Comparison of ENCODE assay signal across 1 cellular context in genomic region chr19:1259873-1260748, GRCh38.
A peak's percentile ranks its signal among the peaks of the same experiment; 100 is the strongest.
TF ChIP-seq lines count a peak whose summit lies in the region.

No MANE protein-coding gene starts in this region.

TF ChIP-seq in A549, 52 proteins besides CTCF, POLR2A, EP300 and RAD21 (continued from another document):
- TF ChIP-seq, protein P1, sequence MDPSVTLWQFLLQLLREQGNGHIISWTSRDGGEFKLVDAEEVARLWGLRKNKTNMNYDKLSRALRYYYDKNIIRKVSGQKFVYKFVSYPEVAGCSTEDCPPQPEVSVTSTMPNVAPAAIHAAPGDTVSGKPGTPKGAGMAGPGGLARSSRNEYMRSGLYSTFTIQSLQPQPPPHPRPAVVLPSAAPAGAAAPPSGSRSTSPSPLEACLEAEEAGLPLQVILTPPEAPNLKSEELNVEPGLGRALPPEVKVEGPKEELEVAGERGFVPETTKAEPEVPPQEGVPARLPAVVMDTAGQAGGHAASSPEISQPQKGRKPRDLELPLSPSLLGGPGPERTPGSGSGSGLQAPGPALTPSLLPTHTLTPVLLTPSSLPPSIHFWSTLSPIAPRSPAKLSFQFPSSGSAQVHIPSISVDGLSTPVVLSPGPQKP (IDR thresholded peaks at IDR 0.05; ENCODE audit: low read depth, low read length): no peak
- TF ChIP-seq RNF2 (IDR thresholded peaks at IDR 0.05; ENCODE audit: borderline replicate concordance, low read depth): no peak
- no peak; a peak in 2 of 5 replicates for TF ChIP-seq JUN (IDR thresholded peaks at IDR 0.05)
- TF ChIP-seq PBX3 (IDR thresholded peaks at IDR 0.05): no peak
- no peak for TF ChIP-seq BCL3 (IDR thresholded peaks at IDR 0.05)
- no peak for TF ChIP-seq FOSL2 (IDR thresholded peaks at IDR 0.05)
- TF ChIP-seq FOSL2 (CRISPR knock-in tag; IDR thresholded peaks at IDR 0.05): no peak
- TF ChIP-seq, protein P2, sequence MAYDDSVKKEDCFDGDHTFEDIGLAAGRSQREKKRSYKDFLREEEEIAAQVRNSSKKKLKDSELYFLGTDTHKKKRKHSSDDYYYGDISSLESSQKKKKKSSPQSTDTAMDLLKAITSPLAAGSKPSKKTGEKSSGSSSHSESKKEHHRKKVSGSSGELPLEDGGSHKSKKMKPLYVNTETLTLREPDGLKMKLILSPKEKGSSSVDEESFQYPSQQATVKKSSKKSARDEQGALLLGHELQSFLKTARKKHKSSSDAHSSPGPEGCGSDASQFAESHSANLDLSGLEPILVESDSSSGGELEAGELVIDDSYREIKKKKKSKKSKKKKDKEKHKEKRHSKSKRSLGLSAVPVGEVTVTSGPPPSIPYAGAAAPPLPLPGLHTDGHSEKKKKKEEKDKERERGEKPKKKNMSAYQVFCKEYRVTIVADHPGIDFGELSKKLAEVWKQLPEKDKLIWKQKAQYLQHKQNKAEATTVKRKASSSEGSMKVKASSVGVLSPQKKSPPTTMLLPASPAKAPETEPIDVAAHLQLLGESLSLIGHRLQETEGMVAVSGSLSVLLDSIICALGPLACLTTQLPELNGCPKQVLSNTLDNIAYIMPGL (CRISPR knock-in tag; IDR thresholded peaks at IDR 0.05; ENCODE audit: borderline replicate concordance): no peak
- TF ChIP-seq MAFK (IDR thresholded peaks at IDR 0.05; ENCODE audit: partially characterized antibody): no peak
- TF ChIP-seq TFCP2L1 (CRISPR knock-in tag; IDR thresholded peaks at IDR 0.05): peak; percentile 49; the same call in 1 of the 2 replicates
- no peak for TF ChIP-seq MAZ (IDR thresholded peaks at IDR 0.05; ENCODE audit: borderline replicate concordance, low read depth, low read length)
- TF ChIP-seq KDM1A (IDR thresholded peaks at IDR 0.05; ENCODE audit: low read depth): peak; percentile 86
- TF ChIP-seq SREBF2 (IDR thresholded peaks at IDR 0.05): no peak
- TF ChIP-seq, protein P3, sequence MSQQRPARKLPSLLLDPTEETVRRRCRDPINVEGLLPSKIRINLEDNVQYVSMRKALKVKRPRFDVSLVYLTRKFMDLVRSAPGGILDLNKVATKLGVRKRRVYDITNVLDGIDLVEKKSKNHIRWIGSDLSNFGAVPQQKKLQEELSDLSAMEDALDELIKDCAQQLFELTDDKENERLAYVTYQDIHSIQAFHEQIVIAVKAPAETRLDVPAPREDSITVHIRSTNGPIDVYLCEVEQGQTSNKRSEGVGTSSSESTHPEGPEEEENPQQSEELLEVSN (IDR thresholded peaks at IDR 0.05; ENCODE audit: borderline replicate concordance, low read depth): no peak
- TF ChIP-seq, protein P4, sequence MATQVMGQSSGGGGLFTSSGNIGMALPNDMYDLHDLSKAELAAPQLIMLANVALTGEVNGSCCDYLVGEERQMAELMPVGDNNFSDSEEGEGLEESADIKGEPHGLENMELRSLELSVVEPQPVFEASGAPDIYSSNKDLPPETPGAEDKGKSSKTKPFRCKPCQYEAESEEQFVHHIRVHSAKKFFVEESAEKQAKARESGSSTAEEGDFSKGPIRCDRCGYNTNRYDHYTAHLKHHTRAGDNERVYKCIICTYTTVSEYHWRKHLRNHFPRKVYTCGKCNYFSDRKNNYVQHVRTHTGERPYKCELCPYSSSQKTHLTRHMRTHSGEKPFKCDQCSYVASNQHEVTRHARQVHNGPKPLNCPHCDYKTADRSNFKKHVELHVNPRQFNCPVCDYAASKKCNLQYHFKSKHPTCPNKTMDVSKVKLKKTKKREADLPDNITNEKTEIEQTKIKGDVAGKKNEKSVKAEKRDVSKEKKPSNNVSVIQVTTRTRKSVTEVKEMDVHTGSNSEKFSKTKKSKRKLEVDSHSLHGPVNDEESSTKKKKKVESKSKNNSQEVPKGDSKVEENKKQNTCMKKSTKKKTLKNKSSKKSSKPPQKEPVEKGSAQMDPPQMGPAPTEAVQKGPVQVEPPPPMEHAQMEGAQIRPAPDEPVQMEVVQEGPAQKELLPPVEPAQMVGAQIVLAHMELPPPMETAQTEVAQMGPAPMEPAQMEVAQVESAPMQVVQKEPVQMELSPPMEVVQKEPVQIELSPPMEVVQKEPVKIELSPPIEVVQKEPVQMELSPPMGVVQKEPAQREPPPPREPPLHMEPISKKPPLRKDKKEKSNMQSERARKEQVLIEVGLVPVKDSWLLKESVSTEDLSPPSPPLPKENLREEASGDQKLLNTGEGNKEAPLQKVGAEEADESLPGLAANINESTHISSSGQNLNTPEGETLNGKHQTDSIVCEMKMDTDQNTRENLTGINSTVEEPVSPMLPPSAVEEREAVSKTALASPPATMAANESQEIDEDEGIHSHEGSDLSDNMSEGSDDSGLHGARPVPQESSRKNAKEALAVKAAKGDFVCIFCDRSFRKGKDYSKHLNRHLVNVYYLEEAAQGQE (IDR thresholded peaks at IDR 0.05): no peak; the same call in 1 of the 2 replicates
- TF ChIP-seq EHF (CRISPR knock-in tag; IDR thresholded peaks at IDR 0.05): no peak
- no peak for TF ChIP-seq ZFP36 (IDR thresholded peaks at IDR 0.05; ENCODE audit: borderline replicate concordance, partially characterized antibody)
- no peak for TF ChIP-seq JUNB (IDR thresholded peaks at IDR 0.05)
- no peak for TF ChIP-seq ZNF302 (CRISPR knock-in tag; IDR thresholded peaks at IDR 0.05)
- no peak for TF ChIP-seq POLR2AphosphoS2 (conservative IDR thresholded peaks at IDR 0.05; ENCODE audit: low read length)
- no peak; the same call in 1 of the 2 replicates for TF ChIP-seq HDAC2 (IDR thresholded peaks at IDR 0.05)
- TF ChIP-seq MAX (IDR thresholded peaks at IDR 0.05): no peak
- no peak for TF ChIP-seq ZSCAN20 (CRISPR knock-in tag; IDR thresholded peaks at IDR 0.05)
- TF ChIP-seq RFX5 (IDR thresholded peaks at IDR 0.05): no peak
- no peak for TF ChIP-seq TP53 (CRISPR knock-in tag; IDR thresholded peaks at IDR 0.05)
- no peak for TF ChIP-seq ATOH8 (CRISPR knock-in tag; IDR thresholded peaks at IDR 0.05; ENCODE audit: low read depth)
- no peak for TF ChIP-seq HOXA7 (CRISPR knock-in tag; IDR thresholded peaks at IDR 0.05)
- no peak for TF ChIP-seq HOXB5 (CRISPR knock-in tag; IDR thresholded peaks at IDR 0.05)
- TF ChIP-seq NFE2L2 (conservative IDR thresholded peaks at IDR 0.05; ENCODE audit: low read length): no peak
- TF ChIP-seq PHF8 (IDR thresholded peaks at IDR 0.05; ENCODE audit: borderline replicate concordance, low read depth): no peak
- no peak for TF ChIP-seq BHLHE40 (IDR thresholded peaks at IDR 0.05; ENCODE audit: low read depth, low read length)
- TF ChIP-seq CBX8 (IDR thresholded peaks at IDR 0.05): no peak
- TF ChIP-seq HOXB13 (CRISPR knock-in tag; IDR thresholded peaks at IDR 0.05; ENCODE audit: low read depth): no peak
- TF ChIP-seq GATA3 (IDR thresholded peaks at IDR 0.05; ENCODE audit: borderline replicate concordance): no peak
- no peak for TF ChIP-seq MYC (IDR thresholded peaks at IDR 0.05; ENCODE audit: borderline replicate concordance, low read length)
- 0 out of 4 replicates have a peak, but pooled peaks of 1 of the 2 experiments have one; percentile 18 for TF ChIP-seq CEBPB (IDR thresholded peaks at IDR 0.05)
- TF ChIP-seq NR3C1 (IDR thresholded peaks at IDR 0.05): no peak
- TF ChIP-seq SMC3 (IDR thresholded peaks at IDR 0.05): no peak
- TF ChIP-seq HEYL (CRISPR knock-in tag; IDR thresholded peaks at IDR 0.05): no peak
- TF ChIP-seq RCOR1 (IDR thresholded peaks at IDR 0.05; ENCODE audit: low read depth, low read length): no peak
- TF ChIP-seq USF2 (IDR thresholded peaks at IDR 0.05): no peak
